Comparison of ENCODE assay signal across 8 cellular contexts in the genomic region with DNA sequence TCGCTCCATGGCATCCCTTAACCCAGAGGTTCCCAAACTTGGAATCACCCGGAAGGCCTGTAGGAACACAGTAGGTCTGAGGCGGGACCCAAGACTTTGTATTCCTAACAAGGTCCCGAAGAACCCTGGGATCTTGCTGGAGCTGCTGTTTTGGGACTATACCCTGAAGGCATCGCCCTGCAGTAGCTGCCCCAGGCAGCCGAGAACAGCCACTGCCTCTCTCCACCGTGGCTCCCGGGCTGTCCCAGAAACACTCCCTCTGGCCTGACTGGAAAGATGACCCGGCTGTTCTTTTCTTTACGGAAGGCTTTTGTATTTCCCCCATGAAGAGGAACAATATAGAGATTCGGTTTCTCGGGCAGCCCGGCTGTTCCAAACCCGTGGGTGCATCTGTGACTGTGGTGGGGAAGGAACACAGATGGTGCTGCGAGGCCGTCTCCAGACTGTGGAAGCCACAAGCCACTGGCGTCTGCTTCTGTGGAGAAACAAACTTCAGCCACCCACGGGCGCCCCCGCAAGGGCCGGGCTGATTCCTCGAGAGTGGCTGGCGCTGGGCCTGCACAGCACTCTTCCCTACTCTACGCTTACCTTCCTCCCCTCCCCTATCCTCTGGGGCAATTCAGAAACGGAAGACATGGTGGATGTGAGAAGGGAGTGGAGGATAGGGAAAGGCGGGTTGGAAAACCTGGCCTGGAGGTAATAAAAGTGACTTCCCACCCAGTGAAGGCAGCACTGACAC. TPM values are rescaled to one million over a fixed set of nuclear protein-coding genes. Genes with fewer than 3 reads are reported as not detected.
DNase-seq lines count a peak whose midpoint lies in the region; ATAC-seq, FAIRE-seq and TF ChIP-seq lines count a peak whose summit lies in the region.

No MANE protein-coding gene starts in this region.

- POLR2A ChIA-PET in K562 (lab: Yijun Ruan, JAX) = no interaction called here

- WGBS in K562 (ENCODE audit: insufficient coverage, low coverage, missing lambda C conversion rate) = 37% methylated on average over 26 of the region's 26 CpGs

- H3K36me3 ChIP-seq in K562 (ENCODE audit: control insufficient read depth, insufficient read depth, low read length) (no peaks in the 10 kb centered on the region), keratinocyte (ENCODE audit: control insufficient read depth in 2 of 2, extremely low read depth in 1 of 2, insufficient read depth in 2 of 2, low read length in 2 of 2) (no peaks in the 10 kb centered on the region)

- no peak overlapping the region for H3K4me2 ChIP-seq in K562 (ENCODE audit: insufficient read depth, low read length)
- peak overlapping the region; percentile 27 for H3K4me2 ChIP-seq in keratinocyte (ENCODE audit: control insufficient read depth, extremely low read depth, insufficient read depth, low read depth, low read length)

- no peak overlapping the region for H3K27ac ChIP-seq in K562 (ENCODE audit: extremely low read depth, low read depth, low read length)
- no peak overlapping the region for H3K27ac ChIP-seq in keratinocyte (ENCODE audit: control insufficient read depth, insufficient read depth, low read length)

- no peaks in the 10 kb centered on the region for H3K9me1 ChIP-seq in K562 (ENCODE audit: control insufficient read depth, insufficient read depth, low read length)
- H3K9me1 ChIP-seq in keratinocyte (ENCODE audit: control insufficient read depth, extremely low read depth, insufficient read depth, low read length) = no peaks in the 10 kb centered on the region

- peak; percentile 31 for ATAC-seq in activated naive CD8-positive, alpha-beta T cell treated with anti-CD3 and anti-CD28 coated beads, Interleukin-2, amount 50 U/mL, for 24 hours
- ATAC-seq in K562 = peak; percentile 83

- no peak overlapping the region for H3K4me3 Mint-ChIP-seq in activated naive CD8-positive, alpha-beta T cell treated with anti-CD3 and anti-CD28 coated beads, Interleukin-2, amount 50 U/mL, for 24 hours
- H3K4me3 Mint-ChIP-seq in activated naive CD8-positive, alpha-beta T cell treated with anti-CD3 and anti-CD28 coated beads for 36 hours = no peak overlapping the region
- peak overlapping the region; percentile 44 for H3K4me3 Mint-ChIP-seq in type B pancreatic cell
- no peak overlapping the region for H3K4me3 Mint-ChIP-seq in activated naive CD4-positive, alpha-beta T cell treated with anti-CD3 and anti-CD28 coated beads, Interleukin-2, amount 10 ng/mL, durations not matched to agents 7 days and 5 days

- dilution Hi-C loops in keratinocyte (cut with MboI; ENCODE audit: extremely low pct_ligation_motif_present, low sequenced_read_pairs) = no loop called here

- H3K4me3 ChIP-seq in K562 (no peak overlapping the region), keratinocyte (ENCODE audit: control insufficient read depth in 2 of 3, extremely low read depth in 1 of 3, insufficient read depth in 2 of 3, low read depth in 1 of 3, low read length in 3 of 3) (peak overlapping the region in 1 of 3 experiments; percentile 34)

- peak; percentile 3 for DNase-seq in activated naive CD8-positive, alpha-beta T cell treated with anti-CD3 and anti-CD28 coated beads, Interleukin-2, amount 50 U/mL, for 24 hours
- no peak for DNase-seq in activated naive CD8-positive, alpha-beta T cell treated with anti-CD3 and anti-CD28 coated beads for 36 hours
- peak; percentile 36 to 51 (median 40) for DNase-seq in K562 (ENCODE audit: extremely low read depth in 1 of 4, low spot score in 3 of 4)
- no peak for DNase-seq in keratinocyte (ENCODE audit: low read depth, low spot score)
- DNase-seq in type B pancreatic cell (ENCODE audit: extremely low spot score, unreplicated experiment) = no peak
- DNase-seq in LoVo (ENCODE audit: low spot score) = no peak
- DNase-seq in activated naive CD4-positive, alpha-beta T cell treated with anti-CD3 and anti-CD28 coated beads, Interleukin-2, amount 10 ng/mL, durations not matched to agents 7 days and 5 days = no peak
- DNase-seq in activated effector memory CD4-positive, alpha-beta T cell treated with Interleukin-2 at 50 U/mL for 16 hours = no peak

- no peak for TF ChIP-seq POLR2A in K562 (conservative IDR thresholded peaks at IDR 0.05)

- TF ChIP-seq RAD21 in K562 (CRISPR knock-in tag; conservative IDR thresholded peaks at IDR 0.05 in 1 of 2, IDR thresholded peaks at IDR 0.05 in 1 of 2) = peak in 1 of 2 experiments; percentile 41; a peak in 2 of 4 replicates

- H3K9ac ChIP-seq in K562 (ENCODE audit: insufficient read depth in 1 of 2, low read depth in 2 of 2, low read length in 2 of 2) (peak overlapping the region in 1 of 2 experiments; percentile 57; a peak in 2 of 4 replicates), keratinocyte (ENCODE audit: control insufficient read depth, extremely low read depth, insufficient read depth, low read length) (no peak overlapping the region)

- intact Hi-C loops in K562 (cut with micrococcal nuclease) = loop anchor here (2.0 to 10.0 kb wide), 5 partner anchors 59 to 442 kb away; a partner anchor contains a TSS

- H3K27me3 Mint-ChIP-seq in activated naive CD8-positive, alpha-beta T cell treated with anti-CD3 and anti-CD28 coated beads, Interleukin-2, amount 50 U/mL, for 24 hours = peaks cover 12% of the 10 kb centered on the region
- peaks cover 23% of the 10 kb centered on the region for H3K27me3 Mint-ChIP-seq in activated naive CD8-positive, alpha-beta T cell treated with anti-CD3 and anti-CD28 coated beads for 36 hours
- H3K27me3 Mint-ChIP-seq in type B pancreatic cell = peaks cover 48% of the 10 kb centered on the region
- peaks cover 49% of the 10 kb centered on the region for H3K27me3 Mint-ChIP-seq in activated naive CD4-positive, alpha-beta T cell treated with anti-CD3 and anti-CD28 coated beads, Interleukin-2, amount 10 ng/mL, durations not matched to agents 7 days and 5 days

- H3K27me3 ChIP-seq in K562 (ENCODE audit: control insufficient read depth in 2 of 2, insufficient read depth in 2 of 2, low read length in 2 of 2) (peaks cover 5 to 27% of the 10 kb centered on the region in 2 experiments; a peak in 4 of 5 replicates), keratinocyte (ENCODE audit: control insufficient read depth, extremely low read depth, insufficient read depth, low read length) (no peaks in the 10 kb centered on the region)

- H3K36me3 Mint-ChIP-seq in activated naive CD8-positive, alpha-beta T cell treated with anti-CD3 and anti-CD28 coated beads, Interleukin-2, amount 50 U/mL, for 24 hours (ENCODE audit: low read depth) = no peaks in the 10 kb centered on the region
- no peaks in the 10 kb centered on the region for H3K36me3 Mint-ChIP-seq in activated naive CD8-positive, alpha-beta T cell treated with anti-CD3 and anti-CD28 coated beads for 36 hours
- H3K36me3 Mint-ChIP-seq in type B pancreatic cell = no peaks in the 10 kb centered on the region
- H3K36me3 Mint-ChIP-seq in activated naive CD4-positive, alpha-beta T cell treated with anti-CD3 and anti-CD28 coated beads, Interleukin-2, amount 10 ng/mL, durations not matched to agents 7 days and 5 days = no peaks in the 10 kb centered on the region

- peaks cover 4% of the 10 kb centered on the region for H3K4me1 Mint-ChIP-seq in activated naive CD8-positive, alpha-beta T cell treated with anti-CD3 and anti-CD28 coated beads, Interleukin-2, amount 50 U/mL, for 24 hours
- no peaks in the 10 kb centered on the region for H3K4me1 Mint-ChIP-seq in activated naive CD8-positive, alpha-beta T cell treated with anti-CD3 and anti-CD28 coated beads for 36 hours
- peaks cover 6% of the 10 kb centered on the region for H3K4me1 Mint-ChIP-seq in type B pancreatic cell (ENCODE audit: unreplicated experiment)
- no peaks in the 10 kb centered on the region for H3K4me1 Mint-ChIP-seq in activated naive CD4-positive, alpha-beta T cell treated with anti-CD3 and anti-CD28 coated beads, Interleukin-2, amount 10 ng/mL, durations not matched to agents 7 days and 5 days

- H2AFZ ChIP-seq in K562 (ENCODE audit: low read depth, low read length) (peak overlapping the region; percentile 80), keratinocyte (ENCODE audit: control insufficient read depth, low read length) (peak overlapping the region; percentile 73)

- H3K9me3 ChIP-seq in K562 (replicated peaks; ENCODE audit: control insufficient read depth, insufficient read depth, low read depth, low read length) (no peaks in the 10 kb centered on the region), keratinocyte (ENCODE audit: control insufficient read depth, low read depth, low read length) (no peaks in the 10 kb centered on the region)

- BruUV-seq in K562 (replicated peaks; lab: Mats Ljungman, UMichigan) = no TSS peak

- no peaks in the 10 kb centered on the region for H3K9me3 Mint-ChIP-seq in activated naive CD8-positive, alpha-beta T cell treated with anti-CD3 and anti-CD28 coated beads, Interleukin-2, amount 50 U/mL, for 24 hours
- no peaks in the 10 kb centered on the region for H3K9me3 Mint-ChIP-seq in activated naive CD8-positive, alpha-beta T cell treated with anti-CD3 and anti-CD28 coated beads for 36 hours
- no peaks in the 10 kb centered on the region for H3K9me3 Mint-ChIP-seq in type B pancreatic cell
- H3K9me3 Mint-ChIP-seq in activated naive CD4-positive, alpha-beta T cell treated with anti-CD3 and anti-CD28 coated beads, Interleukin-2, amount 10 ng/mL, durations not matched to agents 7 days and 5 days = no peaks in the 10 kb centered on the region

- H3K27ac Mint-ChIP-seq in activated naive CD8-positive, alpha-beta T cell treated with anti-CD3 and anti-CD28 coated beads, Interleukin-2, amount 50 U/mL, for 24 hours = no peak overlapping the region
- no peak overlapping the region for H3K27ac Mint-ChIP-seq in activated naive CD8-positive, alpha-beta T cell treated with anti-CD3 and anti-CD28 coated beads for 36 hours
- H3K27ac Mint-ChIP-seq in type B pancreatic cell = peak overlapping the region; percentile 29
- H3K27ac Mint-ChIP-seq in activated naive CD4-positive, alpha-beta T cell treated with anti-CD3 and anti-CD28 coated beads, Interleukin-2, amount 10 ng/mL, durations not matched to agents 7 days and 5 days = no peak overlapping the region

- H3K4me1 ChIP-seq in K562 (replicated peaks in 1 of 2; ENCODE audit: control insufficient read depth in 2 of 2, insufficient read depth in 2 of 2, low read length in 2 of 2) (peaks cover 11% of the 10 kb centered on the region in 2 experiments; a peak in 4 of 5 replicates), keratinocyte (ENCODE audit: control insufficient read depth, extremely low read depth, insufficient read depth, low read length) (no peaks in the 10 kb centered on the region)

- TF ChIP-seq CTCF in K562 (IDR thresholded peaks at IDR 0.05 in 2 of 3, conservative IDR thresholded peaks at IDR 0.05 in 1 of 3; ENCODE audit: insufficient read depth in 2 of 3, low read depth in 1 of 3, low read length in 3 of 3) = peak in 2 of 3 experiments; percentile 12 to 18; a peak in 1 of 6 replicates
- TF ChIP-seq CTCF in keratinocyte (optimal IDR thresholded peaks at IDR 0.05 in 1 of 3, IDR thresholded peaks at IDR 0.05 in 1 of 3, conservative IDR thresholded peaks at IDR 0.05 in 1 of 3; ENCODE audit: extremely low read depth in 1 of 3, insufficient read depth in 2 of 3, low read length in 3 of 3) = no peak
- no peak for TF ChIP-seq CTCF in type B pancreatic cell (conservative IDR thresholded peaks at IDR 0.05)

- FAIRE-seq in K562 (lab: Jason Lieb, UNC) = no peak
- no peak for FAIRE-seq in keratinocyte (lab: Jason Lieb, UNC)

- H3K79me2 ChIP-seq in K562 (ENCODE audit: control insufficient read depth, insufficient read depth, low read length) (no peaks in the 10 kb centered on the region), keratinocyte (ENCODE audit: control insufficient read depth, insufficient read depth, low read length) (no peaks in the 10 kb centered on the region)

- CTCF ChIA-PET in K562 (lab: Yijun Ruan, JAX; ENCODE audit: low intra/inter-chr PET ratio) = no interaction called here
- CTCF ChIA-PET in activated naive CD4-positive, alpha-beta T cell treated with anti-CD3 and anti-CD28 coated beads, Interleukin-2, amount 10 ng/mL, durations not matched to agents 7 days and 5 days (lab: Charles Lee) = no interaction called here

- TF ChIP-seq EP300 in K562 (IDR thresholded peaks at IDR 0.05; ENCODE audit: low read length) = no peak

- in situ Hi-C loops in K562 (cut with MboI) = no loop called here

- H4K20me1 ChIP-seq in K562 (replicated peaks; ENCODE audit: control insufficient read depth, insufficient read depth, low read length) = no peaks in the 10 kb centered on the region
- no peaks in the 10 kb centered on the region for H4K20me1 ChIP-seq in keratinocyte (ENCODE audit: control insufficient read depth, extremely low read depth, insufficient read depth, low read length)

RNA-seq across cellular contexts. Expression of a gene that starts 33.8 kb away (rescaled TPM):
- under 1 TPM; 0.21 to 0.22 TPM for total RNA-seq in activated naive CD8-positive, alpha-beta T cell treated with anti-CD3 and anti-CD28 coated beads for 36 hours
- 0.32 and 1.2 TPM in 2 replicates for total RNA-seq in K562 (2011; cell fraction: chromatin; rRNA removed; ENCODE audit: low replicate concordance)
- total RNA-seq in K562 (2011; cell fraction: nucleolus; rRNA removed) = 0.66 TPM in 1 of 2 replicates, not detected in the other
- 1.9 TPM in 1 of 2 replicates, not detected in the other for total RNA-seq in K562 (2011; cell fraction: nucleoplasm; rRNA removed)
- 0.09 TPM in 1 of 2 replicates, not detected in the other for total RNA-seq in K562 (2014; rRNA removed)
- 0.06 and 0.11 TPM in 2 replicates for total RNA-seq in K562 (2014; rRNA removed; fragmentation: Illumina TruSeq; extraction: Trizol)
- total RNA-seq in K562 (2015; rRNA removed; fragmentation: Illumina TruSeq; extraction: Trizol) = not detected in 2 replicates
- 0.13 and 0.40 TPM in 2 replicates for total RNA-seq in K562 (2021)
- polyA plus RNA-seq in K562 (2011; rRNA removed) = 0.03 and 0.07 TPM in 2 replicates
- polyA plus RNA-seq in K562 (2011; cell fraction: cytosol; rRNA removed) = not detected in 2 replicates
- 0.13 and 0.21 TPM in 2 replicates for polyA plus RNA-seq in K562 (2011; cell fraction: nucleus; rRNA removed)
- 0.12 and 0.48 TPM in 2 replicates for polyA plus RNA-seq in K562 (2012)
- polyA plus RNA-seq in K562 (2014; fragmentation: Illumina TruSeq; extraction: Trizol) = 0.04 and 0.07 TPM in 2 replicates
- polyA plus RNA-seq in K562 (2014; fragmentation: Nextera tagmentation; extraction: Ambion mirVana) = under 1 TPM; 0.06 to 0.14 TPM
- 0.05 and 0.11 TPM in 2 replicates for polyA plus RNA-seq in K562 (2014; rRNA removed)
- polyA minus RNA-seq in K562 (2011; rRNA and poly(A)+ RNA removed) = 0.11 TPM in 1 of 2 replicates, not detected in the other
- polyA minus RNA-seq in K562 (2011; cell fraction: cytosol; rRNA and poly(A)+ RNA removed) = not detected in 2 replicates
- polyA minus RNA-seq in K562 (2011; cell fraction: nucleus; rRNA and poly(A)+ RNA removed) = 0.11 and 0.27 TPM in 2 replicates
- polyA plus RNA-seq in keratinocyte = 0.03 to 0.04 TPM in 2 of 3 replicates, not detected in the other
- polyA plus RNA-seq in keratinocyte (2011; ENCODE audit: low read depth) = not detected
- polyA plus RNA-seq in keratinocyte (2011; cell fraction: cytosol; rRNA removed) = not detected in 2 replicates
- not detected in 2 replicates for polyA plus RNA-seq in keratinocyte (2011; cell fraction: nucleus; rRNA removed)
- polyA plus RNA-seq in keratinocyte (2012; ENCODE audit: low replicate concordance) = 0.03 TPM in 1 of 2 replicates, not detected in the other
- 0.19 TPM in 1 of 3 replicates, not detected in the others for polyA minus RNA-seq in keratinocyte
- polyA minus RNA-seq in keratinocyte (2011; cell fraction: cytosol; rRNA and poly(A)+ RNA removed) = not detected
- polyA minus RNA-seq in keratinocyte (2011; cell fraction: nucleus; rRNA and poly(A)+ RNA removed) = not detected in 2 replicates
- total RNA-seq in type B pancreatic cell (ENCODE audit: low replicate concordance) = 3.5 and 27.4 TPM in 2 replicates

RNA-seq across cellular contexts. Expression of a gene that starts 58.5 kb away (rescaled TPM):
- 10 to 100 TPM in 1 of 2 experiments, 1 to 10 TPM in 1; 9.6 to 14.1 TPM for total RNA-seq in activated naive CD8-positive, alpha-beta T cell treated with anti-CD3 and anti-CD28 coated beads for 36 hours
- total RNA-seq in K562 (2011; cell fraction: chromatin; rRNA removed; ENCODE audit: low replicate concordance) = 53.8 and 102 TPM in 2 replicates
- 36.5 and 42.2 TPM in 2 replicates for total RNA-seq in K562 (2011; cell fraction: nucleolus; rRNA removed)
- total RNA-seq in K562 (2011; cell fraction: nucleoplasm; rRNA removed) = 67.6 and 88.9 TPM in 2 replicates
- total RNA-seq in K562 (2014; rRNA removed) = 7.0 and 9.7 TPM in 2 replicates
- total RNA-seq in K562 (2014; rRNA removed; fragmentation: Illumina TruSeq; extraction: Trizol) = 17.2 and 19.7 TPM in 2 replicates
- total RNA-seq in K562 (2015; rRNA removed; fragmentation: Illumina TruSeq; extraction: Trizol) = 12.7 and 15.0 TPM in 2 replicates
- total RNA-seq in K562 (2021) = 12.7 and 13.4 TPM in 2 replicates
- 18.0 and 19.0 TPM in 2 replicates for polyA plus RNA-seq in K562 (2011; rRNA removed)
- polyA plus RNA-seq in K562 (2011; cell fraction: cytosol; rRNA removed) = 9.4 and 11.4 TPM in 2 replicates
- 15.3 and 19.2 TPM in 2 replicates for polyA plus RNA-seq in K562 (2011; cell fraction: nucleus; rRNA removed)
- polyA plus RNA-seq in K562 (2012) = 8.7 and 11.3 TPM in 2 replicates
- polyA plus RNA-seq in K562 (2014; fragmentation: Illumina TruSeq; extraction: Trizol) = 11.8 and 12.5 TPM in 2 replicates
- 1 to 10 TPM; 5.2 to 5.6 TPM for polyA plus RNA-seq in K562 (2014; fragmentation: Nextera tagmentation; extraction: Ambion mirVana)
- polyA plus RNA-seq in K562 (2014; rRNA removed) = 7.4 and 9.0 TPM in 2 replicates
- 28.3 and 31.1 TPM in 2 replicates for polyA minus RNA-seq in K562 (2011; rRNA and poly(A)+ RNA removed)
- polyA minus RNA-seq in K562 (2011; cell fraction: cytosol; rRNA and poly(A)+ RNA removed) = 13.3 and 22.4 TPM in 2 replicates
- 15.1 and 23.2 TPM in 2 replicates for polyA minus RNA-seq in K562 (2011; cell fraction: nucleus; rRNA and poly(A)+ RNA removed)
- polyA plus RNA-seq in keratinocyte = 3.3 to 6.4 TPM (median 4.0 TPM) in 3 replicates
- 0.65 TPM for polyA plus RNA-seq in keratinocyte (2011; ENCODE audit: low read depth)
- 1.2 and 1.9 TPM in 2 replicates for polyA plus RNA-seq in keratinocyte (2011; cell fraction: cytosol; rRNA removed)
- 6.6 and 11.2 TPM in 2 replicates for polyA plus RNA-seq in keratinocyte (2011; cell fraction: nucleus; rRNA removed)
- polyA plus RNA-seq in keratinocyte (2012; ENCODE audit: low replicate concordance) = 3.1 and 4.2 TPM in 2 replicates
- 6.8 to 10.2 TPM (median 9.5 TPM) in 3 replicates for polyA minus RNA-seq in keratinocyte
- 4.8 TPM for polyA minus RNA-seq in keratinocyte (2011; cell fraction: cytosol; rRNA and poly(A)+ RNA removed)
- 7.3 and 11.3 TPM in 2 replicates for polyA minus RNA-seq in keratinocyte (2011; cell fraction: nucleus; rRNA and poly(A)+ RNA removed)
- total RNA-seq in type B pancreatic cell (ENCODE audit: low replicate concordance) = 20.5 and 22.0 TPM in 2 replicates

Comparison
In these comparisons a context has a peak if more than half of its experiments do, and no peak if none do; other contexts are left out.
1. DNase-seq: peak in activated naive CD8-positive, alpha-beta T cell treated with anti-CD3 and anti-CD28 coated beads, Interleukin-2, amount 50 U/mL, for 24 hours (single experiment) and K562 (4 of 4); none in activated naive CD8-positive, alpha-beta T cell treated with anti-CD3 and anti-CD28 coated beads for 36 hours (single experiment), keratinocyte (single experiment), type B pancreatic cell (single experiment), LoVo (single experiment), activated naive CD4-positive, alpha-beta T cell treated with anti-CD3 and anti-CD28 coated beads, Interleukin-2, amount 10 ng/mL, durations not matched to agents 7 days and 5 days (single experiment) and activated effector memory CD4-positive, alpha-beta T cell treated with Interleukin-2 at 50 U/mL for 16 hours (single experiment).
2. CTCF ChIP-seq: peak in K562 (2 of 3); none in keratinocyte (0 of 3) and type B pancreatic cell (single experiment).